ENCODE assay signal across 8 cellular contexts in genomic region chr4:84298719-84299254, GRCh38.
DNase-seq lines count a peak whose midpoint lies in the region; ATAC-seq, FAIRE-seq and TF ChIP-seq lines count a peak whose summit lies in the region.
"Not testable (repeated sequence)": the region's sequence is repeated elsewhere in the genome, so short reads cannot be mapped to it uniquely, and the experiment has no call there.

No MANE protein-coding gene starts in this region.

- not testable (repeated sequence) for H3K27me3 ChIP-seq in HUES6 (ENCODE audit: control insufficient read depth, insufficient read depth, low read length); SJCRH30; endodermal cell (ENCODE audit: control insufficient read depth, insufficient read depth, low read length, poor library complexity, severe bottlenecking)

- not testable (repeated sequence) for H3K36me3 ChIP-seq in ES-I3 (ENCODE audit: insufficient read depth, low read length); HUES6 (ENCODE audit: control insufficient read depth, insufficient read depth, low read length); SJCRH30; endodermal cell (ENCODE audit: control insufficient read depth, insufficient read depth, low read length)

- CTCF ChIA-PET in A549 (lab: Yijun Ruan, JAX): interaction anchor here (0.7 kb wide), 1 partner anchor 112 kb away, joined by 3 read pairs; no protein-coding TSS in a partner anchor

- not testable (repeated sequence) for TF ChIP-seq EP300 in A549 (IDR thresholded peaks at IDR 0.05)

- not testable (repeated sequence) for TF ChIP-seq CTCF in A549 (IDR thresholded peaks at IDR 0.05); endodermal cell (conservative IDR thresholded peaks at IDR 0.05); nephron (IDR thresholded peaks at IDR 0.05; ENCODE audit: unreplicated experiment in 3 of 3); progenitor cell of endocrine pancreas (IDR thresholded peaks at IDR 0.05; ENCODE audit: unreplicated experiment)

- peak overlapping the region; percentile 67 to 74 for H3K27ac ChIP-seq in A549
- peak overlapping the region; percentile 77; the same call in 1 of the 2 replicates for H3K27ac ChIP-seq in HUES6 (ENCODE audit: low read depth, low read length)
- H3K27ac ChIP-seq in SJCRH30: peak overlapping the region; percentile 60
- not testable (repeated sequence) for H3K27ac ChIP-seq in endodermal cell (ENCODE audit: low read depth, low read length)

- POLR2A ChIA-PET in A549 (lab: Yijun Ruan, JAX): not testable (repeated sequence)

- H3K9ac ChIP-seq in ES-I3 (ENCODE audit: low read depth, low read length) (peak overlapping the region; percentile 42), HUES6 (ENCODE audit: low read length) (peak overlapping the region; percentile 48)
- not testable (repeated sequence) for H3K9ac ChIP-seq in endodermal cell (ENCODE audit: extremely low read depth, low read length, poor library complexity, severe bottlenecking)

- not testable (repeated sequence) for TF ChIP-seq RAD21 in A549 (conservative IDR thresholded peaks at IDR 0.05 in 1 of 2, IDR thresholded peaks at IDR 0.05 in 1 of 2)

- H3K4me1 ChIP-seq in A549; ES-I3 (ENCODE audit: insufficient read depth, low read length); HUES6 (ENCODE audit: control insufficient read depth, insufficient read depth, low read length); SJCRH30; endodermal cell (ENCODE audit: control insufficient read depth, insufficient read depth, low read length): not testable (repeated sequence)

- peak overlapping the region; percentile 43 for H3K4me3 ChIP-seq in A549
- peak overlapping the region; percentile 51 for H3K4me3 ChIP-seq in HUES6 (ENCODE audit: low read depth, low read length)
- H3K4me3 ChIP-seq in SJCRH30: peak overlapping the region; percentile 61
- not testable (repeated sequence) for H3K4me3 ChIP-seq in endodermal cell (ENCODE audit: low read length)

- not testable (repeated sequence) for H3K36me3 Mint-ChIP-seq in endodermal cell (ENCODE audit: low read depth); nephron (ENCODE audit: low read depth); progenitor cell of endocrine pancreas (ENCODE audit: insufficient read depth)

- H3K9me3 ChIP-seq in A549; ES-I3 (ENCODE audit: control insufficient read depth, insufficient read depth, low read length); HUES6 (ENCODE audit: control insufficient read depth, insufficient read depth, low read depth, low read length); SJCRH30 (replicated peaks); endodermal cell (ENCODE audit: control insufficient read depth, low read length): not testable (repeated sequence)

- ATAC-seq in A549: not testable (repeated sequence)

- FAIRE-seq in A549 (lab: Jason Lieb, UNC): not testable (repeated sequence)

- peak overlapping the region; percentile 76 for H3K4me2 ChIP-seq in A549

- DNase-seq in A549 (ENCODE audit: low read depth in 1 of 2, low spot score in 1 of 2) (peak in 1 of 2 experiments; percentile 3), NCI-H2171 treated with DMSO at 0.1 percent for 48 hours (lab: John Stamatoyannopoulos, UW) (peak; percentile 44), SJCRH30 (peak; percentile 23 to 35)
- not testable (repeated sequence) for DNase-seq in endodermal cell; progenitor cell of endocrine pancreas (ENCODE audit: low spot score, unreplicated experiment)

- not testable (repeated sequence) for H3K4me1 Mint-ChIP-seq in endodermal cell; nephron; progenitor cell of endocrine pancreas (ENCODE audit: low read depth)

- not testable (repeated sequence) for H3K27me3 Mint-ChIP-seq in endodermal cell (ENCODE audit: insufficient read depth); nephron (ENCODE audit: low read depth); progenitor cell of endocrine pancreas

- H3K4me3 Mint-ChIP-seq in endodermal cell (peak overlapping the region; percentile 57), nephron (peak overlapping the region in 2 of 3 experiments; percentile 21 to 34), progenitor cell of endocrine pancreas (ENCODE audit: low read depth) (peak overlapping the region; percentile 46)

- TF ChIP-seq POLR2A in A549 (IDR thresholded peaks at IDR 0.05; ENCODE audit: low read length): not testable (repeated sequence)

- peak overlapping the region; percentile 90 for H3K27ac Mint-ChIP-seq in endodermal cell
- H3K27ac Mint-ChIP-seq in nephron, progenitor cell of endocrine pancreas: not testable (repeated sequence)

- H3K9me3 Mint-ChIP-seq in endodermal cell (peaks cover 15% of the 10 kb centered on the region), nephron (peaks cover 15% of the 10 kb centered on the region), progenitor cell of endocrine pancreas (ENCODE audit: low read depth) (peaks cover 20% of the 10 kb centered on the region)

- WGBS in A549 (ENCODE audit: missing lambda C conversion rate): 13% methylated on average over 18 of the region's 27 CpGs
- 80 to 86% methylated on average over 10 to 24 of the region's 27 CpGs for WGBS in endodermal cell (ENCODE audit: insufficient coverage in 1 of 2, insufficient read length in 1 of 2), 2 experiments
